20 cellular contexts compared by ENCODE assay signal in the genomic region with DNA sequence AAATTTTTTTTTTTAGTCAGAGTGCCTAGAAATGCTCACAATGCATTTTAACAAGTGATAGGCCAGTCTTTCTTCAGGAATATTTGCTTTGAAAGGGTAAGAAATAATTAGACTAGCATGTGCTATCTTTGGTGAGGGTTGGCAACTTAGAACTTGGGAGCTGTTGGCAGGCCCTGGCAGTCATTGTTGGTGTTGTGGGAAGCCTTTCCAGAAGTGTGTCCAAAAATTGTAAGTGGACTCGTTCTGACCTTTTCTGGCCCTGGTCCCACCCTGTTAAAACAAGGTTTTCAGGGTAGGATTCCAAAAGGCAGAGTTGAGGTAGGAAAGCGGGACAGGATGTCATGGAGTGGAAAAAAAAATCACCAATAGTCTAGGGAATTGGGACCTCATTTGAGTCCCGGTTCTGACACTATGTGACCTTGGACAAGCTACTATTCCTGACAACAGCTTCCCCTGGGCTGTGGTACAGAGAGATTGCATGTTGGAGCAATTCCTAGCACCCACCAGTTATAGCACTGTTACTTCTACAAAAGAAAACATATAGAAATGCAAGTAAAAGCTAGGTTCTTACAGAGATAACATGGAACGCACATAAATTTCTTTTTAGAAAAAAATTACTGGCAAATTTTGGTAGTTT.
"Had no signal": no experiment of that assay in that cellular context is flagged by ENCODE, and none has a peak within 500 bp of the region (broad histone marks: within the 10 kb centered on the region; RNA-seq: fewer than 3 reads in every experiment).

No MANE protein-coding gene starts in this region.

- H3K27ac ChIP-seq: hepatocyte, psoas muscle, stomach had no signal

- H3K4me3 ChIP-seq: gastroesophageal sphincter, hepatocyte, lung, psoas muscle, smooth muscle cell, stomach had no signal

- DNase-seq: activated CD4-positive, alpha-beta memory T cell treated with anti-CD3 and anti-CD28 coated beads, Interleukin-2, amount 10 ng/mL, durations not matched to agents 7 days and 5 days; activated CD4-positive, alpha-beta T cell treated with anti-CD3 and anti-CD28 coated beads for 48 hours; activated naive CD4-positive, alpha-beta T cell treated with Interleukin-2 at 50 U/mL for 16 hours; activated naive CD8-positive, alpha-beta T cell treated with anti-CD3 and anti-CD28 coated beads, Interleukin-2, amount 10 ng/mL, durations not matched to agents 7 days and 5 days; activated T-cell treated with anti-CD3 and anti-CD28 coated beads, Interleukin-2, amount 50 U/mL, for 1 hour; effector CD4-positive, alpha-beta T cell; left colon; occipital lobe; psoas muscle; stimulated activated CD4-positive, alpha-beta T cell treated with anti-CD3 and anti-CD28 coated beads, Interleukin-4, amount 100 ng/mL, for 24 hours; stomach; trophoblast cell had no signal

- H3K9me3 ChIP-seq: gastroesophageal sphincter, psoas muscle, stomach had no signal

- H3K36me3 ChIP-seq: gastroesophageal sphincter, stomach had no signal

- H3K27me3 ChIP-seq: gastroesophageal sphincter, hepatocyte, stomach had no signal

- ATAC-seq: esophagus mucosa; gastroesophageal sphincter; left colon; natural killer cell treated with Interleukin-12 subunit alpha and Interleukin-12 subunit beta and Interleukin-15 and Interleukin-18, amount 100 ng/mL, for 72 hours; psoas muscle; sciatic nerve; stimulated activated effector memory CD8-positive, alpha-beta T cell treated with anti-CD3 and anti-CD28 coated beads, Interleukin-12 subunit alpha, Interleukin-12 subunit beta, amount 100 ng/mL, for 72 hours had no signal

- H3K4me1 ChIP-seq: psoas muscle had no signal
